9 cellular contexts compared by ENCODE assay signal in genomic region chr10:73644015-73644743, GRCh38. TPM values are rescaled to one million over a fixed set of nuclear protein-coding genes. Genes with fewer than 3 reads are reported as not detected.
DNase-seq lines count a peak whose midpoint lies in the region; ATAC-seq and TF ChIP-seq lines count a peak whose summit lies in the region.
"Had no signal": no experiment of that assay in that cellular context is flagged by ENCODE, and none has a peak within 500 bp of the region (broad histone marks: within the 10 kb centered on the region; RNA-seq: fewer than 3 reads in every experiment).

No MANE protein-coding gene starts in this region.

- no peaks in the 10 kb centered on the region for H3K36me3 ChIP-seq in CD8-positive, alpha-beta T cell (ENCODE audit: insufficient read depth, low read length)
- H3K36me3 ChIP-seq in lower lobe of right lung = no peaks in the 10 kb centered on the region

- CTCF ChIA-PET in CD8-positive, alpha-beta T cell (lab: Charles Lee) = interaction anchor here (0.6 to 14.5 kb wide), 28 partner anchors 9 to 405 kb away, joined by 3 to 283 read pairs (median 5); partner anchors contain the start of gene USP54

- H3K4me1 Mint-ChIP-seq in CD8-positive, alpha-beta T cell (ENCODE audit: low read depth) = peaks cover 6% of the 10 kb centered on the region
- H3K4me1 Mint-ChIP-seq in H9 = peaks cover 21 to 22% of the 10 kb centered on the region in 2 experiments
- peaks cover 18% of the 10 kb centered on the region for H3K4me1 Mint-ChIP-seq in activated CD4-positive, alpha-beta T cell treated with anti-CD3 and anti-CD28 coated beads, Interleukin-2, amount 10 ng/mL, durations not matched to agents 24 days and 14 days
- H3K4me1 Mint-ChIP-seq in stimulated activated naive B cell treated with anti-CD40 and anti-IgM and Interleukin-4, amounts not matched to agents 10 μg/mL and 1 μg/mL and 100 μg/mL, for 72 hours = peaks cover 18 to 26% of the 10 kb centered on the region in 2 donors

- peak; percentile 86 for TF ChIP-seq CTCF in CD8-positive, alpha-beta T cell (IDR thresholded peaks at IDR 0.05)
- TF ChIP-seq CTCF in H9 (conservative IDR thresholded peaks at IDR 0.05) (peak; percentile 94), lower lobe of right lung (IDR thresholded peaks at IDR 0.05) (peak; percentile 87)

- no peak overlapping the region for H3K4ac ChIP-seq in H9 (ENCODE audit: low read depth, low read length)

- no peaks in the 10 kb centered on the region for H3K79me2 ChIP-seq in H9 (ENCODE audit: insufficient read depth, low read length)

- no peak overlapping the region for H3K4me3 Mint-ChIP-seq in CD8-positive, alpha-beta T cell
- peak overlapping the region in 1 of 2 experiments; percentile 6; a peak in 1 of 5 replicates for H3K4me3 Mint-ChIP-seq in H9
- peak overlapping the region; percentile 53 for H3K4me3 Mint-ChIP-seq in activated CD4-positive, alpha-beta T cell treated with anti-CD3 and anti-CD28 coated beads, Interleukin-2, amount 10 ng/mL, durations not matched to agents 24 days and 14 days
- H3K4me3 Mint-ChIP-seq in stimulated activated naive B cell treated with anti-CD40 and anti-IgM and Interleukin-4, amounts not matched to agents 10 μg/mL and 1 μg/mL and 100 μg/mL, for 72 hours = peak overlapping the region; percentile 43 to 48

- H3K79me1 ChIP-seq in H9 (ENCODE audit: insufficient read depth, low read depth, low read length, poor library complexity, severe bottlenecking) = no peaks in the 10 kb centered on the region

- H3K4me3 ChIP-seq in CD8-positive, alpha-beta T cell (ENCODE audit: low read depth, low read length) = no peak overlapping the region
- H3K4me3 ChIP-seq in lower lobe of right lung = no peak overlapping the region
- H3K4me3 ChIP-seq: SK-N-MC had no signal

- no peaks in the 10 kb centered on the region for H3K27me3 ChIP-seq in CD8-positive, alpha-beta T cell (ENCODE audit: insufficient read depth, low read length)
- no peaks in the 10 kb centered on the region for H3K27me3 ChIP-seq in H9 (ENCODE audit: insufficient read depth, low read length)
- no peaks in the 10 kb centered on the region for H3K27me3 ChIP-seq in lower lobe of right lung (ENCODE audit: low read depth)

- no peak overlapping the region for H4K5ac ChIP-seq in H9 (ENCODE audit: insufficient read length, low read depth, low read length)

- intact Hi-C loops in CD8-positive, alpha-beta T cell (cut with DNase I, micrococcal nuclease) = loop anchor here in 1 of 2 experiments (1.0 kb wide), 1 partner anchor 115 kb away; no protein-coding TSS in a partner anchor
- intact Hi-C loops in activated CD4-positive, alpha-beta T cell treated with anti-CD3 and anti-CD28 coated beads, Interleukin-2, amount 10 ng/mL, durations not matched to agents 24 days and 14 days (cut with micrococcal nuclease) = loop anchor here (1.0 to 5.0 kb wide), 2 partner anchors 115 to 382 kb away; no protein-coding TSS in a partner anchor
- intact Hi-C loops in lower lobe of right lung (cut with DNase I) = loop anchor here (2.0 kb wide), 1 partner anchor 115 kb away; no protein-coding TSS in a partner anchor

- H3K27ac ChIP-seq in CD8-positive, alpha-beta T cell (ENCODE audit: low read depth, low read length) = no peak overlapping the region
- no peak overlapping the region for H3K27ac ChIP-seq in H9 (ENCODE audit: insufficient read length, low read depth, low read length)
- H3K27ac ChIP-seq in lower lobe of right lung = no peak overlapping the region
- H3K27ac ChIP-seq: SK-N-MC had no signal

- H3K36me3 Mint-ChIP-seq in CD8-positive, alpha-beta T cell = no peaks in the 10 kb centered on the region
- no peaks in the 10 kb centered on the region for H3K36me3 Mint-ChIP-seq in H9 (ENCODE audit: insufficient read depth in 1 of 3, low read depth in 3 of 3)
- H3K36me3 Mint-ChIP-seq in activated CD4-positive, alpha-beta T cell treated with anti-CD3 and anti-CD28 coated beads, Interleukin-2, amount 10 ng/mL, durations not matched to agents 24 days and 14 days (ENCODE audit: low read depth) = no peaks in the 10 kb centered on the region
- H3K36me3 Mint-ChIP-seq in stimulated activated naive B cell treated with anti-CD40 and anti-IgM and Interleukin-4, amounts not matched to agents 10 μg/mL and 1 μg/mL and 100 μg/mL, for 72 hours = peaks cover 0 to 1% of the 10 kb centered on the region in 2 donors

- no peaks in the 10 kb centered on the region for H3K9me3 ChIP-seq in CD8-positive, alpha-beta T cell (ENCODE audit: low read length)
- H3K9me3 ChIP-seq in H9 (ENCODE audit: control insufficient read depth, low read depth, low read length) (no peaks in the 10 kb centered on the region), lower lobe of right lung (no peaks in the 10 kb centered on the region)

- H3K18ac ChIP-seq in H9 (ENCODE audit: insufficient read length, low read depth, low read length) = no peak overlapping the region

- no peak overlapping the region for H2AK5ac ChIP-seq in H9 (ENCODE audit: insufficient read length, low read length)

- POLR2A ChIA-PET in CD8-positive, alpha-beta T cell (lab: Charles Lee) = no interaction called here

- no peaks in the 10 kb centered on the region for H3K4me1 ChIP-seq in CD8-positive, alpha-beta T cell (ENCODE audit: insufficient read depth, low read length)
- H3K4me1 ChIP-seq in H9 (ENCODE audit: insufficient read depth, low read length) (peaks cover 3% of the 10 kb centered on the region; the same call in 1 of the 2 replicates), lower lobe of right lung (peaks cover 27% of the 10 kb centered on the region)

- H3T11ph ChIP-seq in H9 (ENCODE audit: low read length) = no peak overlapping the region

- no peak overlapping the region for H2BK20ac ChIP-seq in H9 (ENCODE audit: low read depth, low read length, poor library complexity, severe bottlenecking)

- no peak overlapping the region for H3K4me2 ChIP-seq in H9 (ENCODE audit: insufficient read depth, insufficient read length, low read length)

- H2BK120ac ChIP-seq in H9 (ENCODE audit: low read depth, low read length, poor library complexity, severe bottlenecking) = no peak overlapping the region

- H3K9me3 Mint-ChIP-seq in CD8-positive, alpha-beta T cell = no peaks in the 10 kb centered on the region
- no peaks in the 10 kb centered on the region for H3K9me3 Mint-ChIP-seq in H9
- H3K9me3 Mint-ChIP-seq in activated CD4-positive, alpha-beta T cell treated with anti-CD3 and anti-CD28 coated beads, Interleukin-2, amount 10 ng/mL, durations not matched to agents 24 days and 14 days = no peaks in the 10 kb centered on the region
- no peaks in the 10 kb centered on the region for H3K9me3 Mint-ChIP-seq in stimulated activated naive B cell treated with anti-CD40 and anti-IgM and Interleukin-4, amounts not matched to agents 10 μg/mL and 1 μg/mL and 100 μg/mL, for 72 hours

- H3K56ac ChIP-seq in H9 (ENCODE audit: insufficient read length, low read depth, low read length) = no peak overlapping the region

- DNase-seq in CD8-positive, alpha-beta T cell = peak in 6 of 7 experiments; percentile 19 to 68 (median 44)
- DNase-seq in H9 (peak; percentile 68), NCI-H446 (lab: John Stamatoyannopoulos, UW) (peak; percentile 16 to 62), dermis microvascular lymphatic vessel endothelial cell (ENCODE audit: low read depth in 2 of 2) (peak; percentile 33 to 71), lower lobe of right lung (no peak)
- peak; percentile 84 for DNase-seq in activated CD4-positive, alpha-beta T cell treated with anti-CD3 and anti-CD28 coated beads, Interleukin-2, amount 10 ng/mL, durations not matched to agents 24 days and 14 days
- peak; percentile 30 for DNase-seq in stimulated activated naive B cell treated with anti-CD40 and anti-IgM and Interleukin-4, amounts not matched to agents 10 μg/mL and 1 μg/mL and 100 μg/mL, for 72 hours

- no peak overlapping the region for H3K9ac ChIP-seq in H9 (ENCODE audit: extremely low read depth, insufficient read length, low read length)

- no peak overlapping the region for H4K91ac ChIP-seq in H9 (ENCODE audit: insufficient read length, low read depth, low read length)

- no peak overlapping the region for H2AFZ ChIP-seq in H9 (ENCODE audit: low read length)

- no CpG with 5 or more reads among the region's 5 CpGs for WGBS in H9 (ENCODE audit: extremely low coverage, insufficient read length, low lambda C conversion rate)

- peaks cover 2% of the 10 kb centered on the region for H3K27me3 Mint-ChIP-seq in CD8-positive, alpha-beta T cell (ENCODE audit: low read depth)
- peaks cover 2% of the 10 kb centered on the region for H3K27me3 Mint-ChIP-seq in H9 (ENCODE audit: low read depth)
- H3K27me3 Mint-ChIP-seq in activated CD4-positive, alpha-beta T cell treated with anti-CD3 and anti-CD28 coated beads, Interleukin-2, amount 10 ng/mL, durations not matched to agents 24 days and 14 days = peaks cover 7% of the 10 kb centered on the region
- H3K27me3 Mint-ChIP-seq in stimulated activated naive B cell treated with anti-CD40 and anti-IgM and Interleukin-4, amounts not matched to agents 10 μg/mL and 1 μg/mL and 100 μg/mL, for 72 hours = peaks cover 10 to 11% of the 10 kb centered on the region in 2 donors

- no peak overlapping the region for H3K23ac ChIP-seq in H9 (ENCODE audit: insufficient read length, low read depth, low read length)

- H3K23me2 ChIP-seq in H9 (ENCODE audit: insufficient read length, low read depth, low read length, poor library complexity, severe bottlenecking) = peaks cover 4% of the 10 kb centered on the region

- no peak overlapping the region for H2BK5ac ChIP-seq in H9 (ENCODE audit: insufficient read length, low read length)

- peak; percentile 80 for ATAC-seq in CD8-positive, alpha-beta T cell
- ATAC-seq in lower lobe of right lung (peak; percentile 70 to 71), HG02884 (IDR thresholded peaks at IDR 0.05; ENCODE audit: unreplicated experiment) (no peak)
- peak; percentile 76 to 79 for ATAC-seq in stimulated activated naive B cell treated with anti-CD40 and anti-IgM and Interleukin-4, amounts not matched to agents 10 μg/mL and 1 μg/mL and 100 μg/mL, for 72 hours (replicated peaks)

- no peak overlapping the region for H3K14ac ChIP-seq in H9 (ENCODE audit: insufficient read depth, low read length)

- no peak overlapping the region for H4K8ac ChIP-seq in H9 (replicated peaks; ENCODE audit: insufficient read length, low read depth, low read length)

- H3K27ac Mint-ChIP-seq in CD8-positive, alpha-beta T cell = no peak overlapping the region
- H3K27ac Mint-ChIP-seq in H9 = no peak overlapping the region
- peak overlapping the region; percentile 30 for H3K27ac Mint-ChIP-seq in activated CD4-positive, alpha-beta T cell treated with anti-CD3 and anti-CD28 coated beads, Interleukin-2, amount 10 ng/mL, durations not matched to agents 24 days and 14 days
- peak overlapping the region; percentile 34 for H3K27ac Mint-ChIP-seq in stimulated activated naive B cell treated with anti-CD40 and anti-IgM and Interleukin-4, amounts not matched to agents 10 μg/mL and 1 μg/mL and 100 μg/mL, for 72 hours

- no peaks in the 10 kb centered on the region for H4K20me1 ChIP-seq in H9 (ENCODE audit: control insufficient read depth, insufficient read depth, insufficient read length)

- H2BK15ac ChIP-seq in H9 (ENCODE audit: low read depth, low read length) = no peak overlapping the region

- no peak overlapping the region for H2BK12ac ChIP-seq in H9 (ENCODE audit: insufficient read length, low read depth, low read length)

RNA-seq across cellular contexts. Expression of gene MYOZ1, which starts 2.9 kb away (rescaled TPM):
- not detected for total RNA-seq in CD8-positive, alpha-beta T cell
- 1.5 and 2.4 TPM in 2 replicates for total RNA-seq in H9 (2021)
- not detected in 2 replicates for total RNA-seq in activated CD4-positive, alpha-beta T cell treated with anti-CD3 and anti-CD28 coated beads, Interleukin-2, amount 10 ng/mL, durations not matched to agents 24 days and 14 days
- not detected in 2 replicates for total RNA-seq in dermis microvascular lymphatic vessel endothelial cell
- 2.9 TPM for total RNA-seq in lower lobe of right lung

RNA-seq across cellular contexts. Expression of gene SYNPO2L, which starts 11.7 kb away (rescaled TPM):
- total RNA-seq in CD8-positive, alpha-beta T cell = not detected
- total RNA-seq in H9 (2021) (0.11 TPM in 1 of 2 replicates, not detected in the other), dermis microvascular lymphatic vessel endothelial cell (not detected in 2 replicates), lower lobe of right lung (0.32 TPM)
- total RNA-seq in activated CD4-positive, alpha-beta T cell treated with anti-CD3 and anti-CD28 coated beads, Interleukin-2, amount 10 ng/mL, durations not matched to agents 24 days and 14 days = 0.05 TPM in 1 of 2 replicates, not detected in the other

RNA-seq across cellular contexts. Expression of gene USP54, which starts 53.0 kb away (rescaled TPM):
- total RNA-seq in CD8-positive, alpha-beta T cell = 1 to 10 TPM; 2.0 to 2.9 TPM
- total RNA-seq in H9 (2021) = 35.7 and 37.9 TPM in 2 replicates
- 7.3 and 7.8 TPM in 2 replicates for total RNA-seq in activated CD4-positive, alpha-beta T cell treated with anti-CD3 and anti-CD28 coated beads, Interleukin-2, amount 10 ng/mL, durations not matched to agents 24 days and 14 days
- 5.2 and 5.8 TPM in 2 replicates for total RNA-seq in dermis microvascular lymphatic vessel endothelial cell
- 97.4 TPM for total RNA-seq in lower lobe of right lung

RNA-seq across cellular contexts. Expression of gene AGAP5, which starts 53.7 kb away (rescaled TPM):
- 1 to 10 TPM; 3.0 to 3.7 TPM for total RNA-seq in CD8-positive, alpha-beta T cell
- total RNA-seq in H9 (2021) = 5.2 and 5.5 TPM in 2 replicates
- total RNA-seq in activated CD4-positive, alpha-beta T cell treated with anti-CD3 and anti-CD28 coated beads, Interleukin-2, amount 10 ng/mL, durations not matched to agents 24 days and 14 days = 10.1 and 13.9 TPM in 2 replicates
- 0.90 and 1.3 TPM in 2 replicates for total RNA-seq in dermis microvascular lymphatic vessel endothelial cell
- total RNA-seq in lower lobe of right lung = 9.1 TPM

Comparison
In these comparisons a context has a peak if more than half of its experiments do, and no peak if none do; other contexts are left out.
1. H3K27ac Mint-ChIP-seq: peak in activated CD4-positive, alpha-beta T cell treated with anti-CD3 and anti-CD28 coated beads, Interleukin-2, amount 10 ng/mL, durations not matched to agents 24 days and 14 days (single experiment) and stimulated activated naive B cell treated with anti-CD40 and anti-IgM and Interleukin-4, amounts not matched to agents 10 μg/mL and 1 μg/mL and 100 μg/mL, for 72 hours (single experiment); none in CD8-positive, alpha-beta T cell (single experiment) and H9 (0 of 3).
2. Peak in every context shown above with its lines, with median percentiles within 50 percentile points of each other: CTCF ChIP-seq.